In genomic region chr2:102895386-102895785, GRCh38 we compare ENCODE assay signal across 22 cellular contexts.
DNase-seq lines count a peak whose midpoint lies in the region; ATAC-seq and TF ChIP-seq lines count a peak whose summit lies in the region.
"Had no signal": no experiment of that assay in that cellular context is flagged by ENCODE, and none has a peak within 500 bp of the region (broad histone marks: within the 10 kb centered on the region; RNA-seq: fewer than 3 reads in every experiment).

No MANE protein-coding gene starts in this region.

- ATAC-seq in GM18498 (IDR thresholded peaks at IDR 0.05; ENCODE audit: unreplicated experiment): no peak
- ATAC-seq: activated CD8-positive, alpha-beta T cell treated with anti-CD3 and anti-CD28 coated beads, Interleukin-2, amount 10 ng/mL, durations not matched to agents 7 days and 5 days; activated T-cell treated with anti-CD3 and anti-CD28 coated beads, Interleukin-2, amount 50 U/mL, for 72 hours; stimulated activated naive CD8-positive, alpha-beta T cell treated with anti-CD3 and anti-CD28 coated beads, Interleukin-15, Interleukin-2, amounts not matched to agents 100 U/mL and 50 U/mL, for 24 hours had no signal

- H3K36me3 ChIP-seq in prostate gland: no peaks in the 10 kb centered on the region
- H3K36me3 ChIP-seq: BLaER1, right lobe of liver, tibial nerve, WERI-Rb-1 had no signal

- intact Hi-C loops in prostate gland (cut with DNase I): no loop called here

- no peaks in the 10 kb centered on the region for H3K4me1 ChIP-seq in prostate gland (replicated peaks)
- H3K4me1 ChIP-seq: right lobe of liver, tibial nerve had no signal

- no peak for TF ChIP-seq POLR2A in prostate gland (IDR thresholded peaks at IDR 0.05)

- H3K9me3 ChIP-seq in prostate gland: no peaks in the 10 kb centered on the region
- H3K9me3 ChIP-seq: BLaER1, right lobe of liver had no signal

- no peak for TF ChIP-seq CTCF in prostate gland (IDR thresholded peaks at IDR 0.05)

- H3K27ac ChIP-seq in prostate gland: no peak overlapping the region
- H3K27ac ChIP-seq: BLaER1, right lobe of liver, tibial nerve, WERI-Rb-1 had no signal

- no peak overlapping the region for H3K4me3 ChIP-seq in prostate gland
- H3K4me3 ChIP-seq: BLaER1, right lobe of liver, tibial nerve had no signal

- peak; percentile 73 to 77 for DNase-seq in AML-193 (lab: John Stamatoyannopoulos, UW)
- DNase-seq in Kasumi-1 (lab: John Stamatoyannopoulos, UW): peak; percentile 63 to 70
- DNase-seq in SKM-1 (lab: John Stamatoyannopoulos, UW; ENCODE audit: unreplicated experiment): peak; percentile 50
- DNase-seq in iPS DF 19.7 (ENCODE audit: low read depth, low spot score): peak; percentile 42
- DNase-seq in prostate gland (ENCODE audit: low spot score): no peak
- no peak for DNase-seq in GDM1 (lab: John Stamatoyannopoulos, UW)
- no peak for DNase-seq in NK-92 treated with Interleukin-12 subunit alpha and Interleukin-12 subunit beta, amount 100 ng/mL, for 24 hours (lab: John Stamatoyannopoulos, UW)
- DNase-seq: activated CD8-positive, alpha-beta T cell treated with anti-CD3 and anti-CD28 coated beads, Interleukin-2, amount 10 ng/mL, durations not matched to agents 7 days and 5 days; activated T-cell treated with anti-CD3 and anti-CD28 coated beads, Interleukin-2, amount 50 U/mL, for 72 hours; DMS153; H7; mammary epithelial cell; naive B cell; NCI-H1436 treated with DMSO at 0.1 percent for 48 hours; NCI-H82; right lobe of liver; stimulated activated naive CD8-positive, alpha-beta T cell treated with anti-CD3 and anti-CD28 coated beads, Interleukin-15, Interleukin-2, amounts not matched to agents 100 U/mL and 50 U/mL, for 24 hours; SW 1271; WERI-Rb-1 had no signal

- WGBS in prostate gland: 62% methylated on average over 2 of the region's 2 CpGs

- H3K27me3 ChIP-seq in prostate gland (replicated peaks; ENCODE audit: insufficient read depth): no peaks in the 10 kb centered on the region
- H3K27me3 ChIP-seq: BLaER1, right lobe of liver, tibial nerve had no signal

Comparison
In these comparisons a context has a peak if more than half of its experiments do, and no peak if none do; other contexts are left out.
1. DNase-seq: peak in AML-193 (2 of 2), Kasumi-1 (2 of 2), SKM-1 (single experiment) and iPS DF 19.7 (single experiment); none in prostate gland (single experiment), GDM1 (single experiment) and NK-92 treated with Interleukin-12 subunit alpha and Interleukin-12 subunit beta, amount 100 ng/mL, for 24 hours (single experiment).